Comparison of ENCODE assay signal across 22 cellular contexts in genomic region chr19:6041991-6042421, GRCh38.
DNase-seq lines count a peak whose midpoint lies in the region; ATAC-seq and TF ChIP-seq lines count a peak whose summit lies in the region.
"Had no signal": no experiment of that assay in that cellular context is flagged by ENCODE, and none has a peak within 500 bp of the region (broad histone marks: within the 10 kb centered on the region; RNA-seq: fewer than 3 reads in every experiment).

No MANE protein-coding gene starts in this region.

- CTCF ChIA-PET in RWPE1 (lab: Yijun Ruan, JAX) = no interaction called here

- H3K27me3 Mint-ChIP-seq in type B pancreatic cell = no peaks in the 10 kb centered on the region
- H3K27me3 Mint-ChIP-seq: activated naive CD8-positive, alpha-beta T cell treated with anti-CD3 and anti-CD28 coated beads, Interleukin-2, amount 50 U/mL, for 24 hours had no signal

- H3K4me3 ChIP-seq in right atrium auricular region (no peak overlapping the region), lung (no peak overlapping the region), SJCRH30 (no peak overlapping the region), spleen (no peak overlapping the region)
- H3K4me3 ChIP-seq: neural progenitor cell, psoas muscle, skin epidermis, uterus had no signal

- no peaks in the 10 kb centered on the region for H3K4me1 ChIP-seq in right atrium auricular region
- no peaks in the 10 kb centered on the region for H3K4me1 ChIP-seq in lung (ENCODE audit: control insufficient read depth in 2 of 2, insufficient read depth in 2 of 2, low read length in 2 of 2)
- no peaks in the 10 kb centered on the region for H3K4me1 ChIP-seq in SJCRH30
- H3K4me1 ChIP-seq in spleen = no peaks in the 10 kb centered on the region
- H3K4me1 ChIP-seq: neural progenitor cell, psoas muscle, uterus had no signal

- POLR2A ChIA-PET in RWPE1 (lab: Yijun Ruan, JAX; ENCODE audit: low non-redundant PET) = interaction anchor here (0.6 kb wide), 1 partner anchor 1027 kb away, joined by 4 read pairs; the partner anchor contains the start of gene ZNF557

- TF ChIP-seq CTCF in right atrium auricular region (IDR thresholded peaks at IDR 0.05) (no peak), RWPE1 (conservative IDR thresholded peaks at IDR 0.05; ENCODE audit: low read depth) (no peak), lung (IDR thresholded peaks at IDR 0.05; ENCODE audit: control extremely low read depth, extremely low read depth) (no peak), type B pancreatic cell (conservative IDR thresholded peaks at IDR 0.05) (no peak), spleen (IDR thresholded peaks at IDR 0.05 in 8 of 11, conservative IDR thresholded peaks at IDR 0.05 in 3 of 11) (no peak)

- no peak overlapping the region for H3K27ac Mint-ChIP-seq in type B pancreatic cell
- H3K27ac Mint-ChIP-seq: activated naive CD8-positive, alpha-beta T cell treated with anti-CD3 and anti-CD28 coated beads, Interleukin-2, amount 50 U/mL, for 24 hours; neural progenitor cell; WTC11 had no signal

- no peak for TF ChIP-seq POLR2A in spleen (IDR thresholded peaks at IDR 0.05)

- H3K4me3 Mint-ChIP-seq in type B pancreatic cell = no peak overlapping the region
- H3K4me3 Mint-ChIP-seq: activated naive CD8-positive, alpha-beta T cell treated with anti-CD3 and anti-CD28 coated beads, Interleukin-2, amount 50 U/mL, for 24 hours; neural progenitor cell; WTC11 had no signal

- WGBS in lung, 2 donors = 95 to 97% methylated on average over 27 of the region's 27 CpGs
- 89 to 96% (median 93%) methylated on average over 27 of the region's 27 CpGs for WGBS in spleen, 5 donors

- ATAC-seq in Right ventricle myocardium inferior = no peak
- no peak for ATAC-seq in lung (ENCODE audit: insufficient read depth, low FRiP score)
- ATAC-seq: activated naive CD8-positive, alpha-beta T cell treated with anti-CD3 and anti-CD28 coated beads, Interleukin-2, amount 50 U/mL, for 24 hours; psoas muscle; WTC11 had no signal

- DNase-seq in right atrium auricular region (ENCODE audit: low spot score) = peak; percentile 42
- no peak for DNase-seq in Right ventricle myocardium inferior (ENCODE audit: missing footprints)
- no peak for DNase-seq in RWPE1 (ENCODE audit: low spot score)
- DNase-seq in lung (ENCODE audit: low spot score) = peak; percentile 25
- DNase-seq in type B pancreatic cell (ENCODE audit: extremely low spot score, unreplicated experiment) = peak; percentile 32
- DNase-seq in SJCRH30 = no peak
- DNase-seq in activated CD4-positive, alpha-beta T cell treated with anti-CD3 and anti-CD28 coated beads, Interleukin-2, amount 50 U/mL, for 4 hours = no peak
- DNase-seq in spleen = no peak
- DNase-seq: activated gamma-delta T cell; activated naive CD8-positive, alpha-beta T cell treated with anti-CD3 and anti-CD28 coated beads, Interleukin-2, amount 50 U/mL, for 24 hours; NCI-H1048; NCI-H1930; NCI-H774; psoas muscle; stimulated activated CD4-positive, alpha-beta T cell treated with anti-CD3 and anti-CD28 coated beads, Interleukin-1b, Interleukin-23, amount 100 ng/mL, for 48 hours; substantia nigra; T-helper 9 cell had no signal

- H3K9me3 ChIP-seq in right atrium auricular region = no peaks in the 10 kb centered on the region
- H3K9me3 ChIP-seq in lung (ENCODE audit: control insufficient read depth in 2 of 2, insufficient read depth in 1 of 2, low read length in 1 of 2) = no peaks in the 10 kb centered on the region
- no peaks in the 10 kb centered on the region for H3K9me3 ChIP-seq in SJCRH30 (replicated peaks)
- H3K9me3 ChIP-seq in spleen = no peaks in the 10 kb centered on the region
- H3K9me3 ChIP-seq: psoas muscle, uterus had no signal

- H3K36me3 ChIP-seq in right atrium auricular region = peaks cover 41% of the 10 kb centered on the region
- H3K36me3 ChIP-seq in lung (ENCODE audit: control insufficient read depth in 2 of 2, insufficient read depth in 2 of 2, low read length in 2 of 2) = peaks cover 8 to 22% of the 10 kb centered on the region in 2 donors
- no peaks in the 10 kb centered on the region for H3K36me3 ChIP-seq in SJCRH30
- H3K36me3 ChIP-seq in spleen = peaks cover 0 to 35% (median 0%) of the 10 kb centered on the region in 6 donors
- H3K36me3 ChIP-seq: neural progenitor cell, uterus had no signal

- intact Hi-C loops in Right ventricle myocardium inferior (cut with DNase I) (loop anchor here (10.0 kb wide), 1 partner anchor 173 kb away; no protein-coding TSS in a partner anchor), spleen (cut with DNase I; ENCODE audit: low total_unique reads) (no loop called here)

- no peaks in the 10 kb centered on the region for H3K9me3 Mint-ChIP-seq in type B pancreatic cell
- H3K9me3 Mint-ChIP-seq: activated naive CD8-positive, alpha-beta T cell treated with anti-CD3 and anti-CD28 coated beads, Interleukin-2, amount 50 U/mL, for 24 hours; WTC11 had no signal

- no peaks in the 10 kb centered on the region for H3K4me1 Mint-ChIP-seq in type B pancreatic cell (ENCODE audit: unreplicated experiment)
- H3K4me1 Mint-ChIP-seq: neural progenitor cell, WTC11 had no signal

- H3K27me3 ChIP-seq in right atrium auricular region (no peaks in the 10 kb centered on the region), lung (ENCODE audit: control insufficient read depth, insufficient read depth) (no peaks in the 10 kb centered on the region), SJCRH30 (no peaks in the 10 kb centered on the region), spleen (replicated peaks in 1 of 7) (no peaks in the 10 kb centered on the region)
- H3K27me3 ChIP-seq: neural progenitor cell, uterus had no signal

- peaks cover 3% of the 10 kb centered on the region for H3K36me3 Mint-ChIP-seq in type B pancreatic cell
- H3K36me3 Mint-ChIP-seq: WTC11 had no signal

- H3K27ac ChIP-seq in right atrium auricular region (no peak overlapping the region), RWPE1 (0 out of 2 replicates have a peak overlapping the region, but pooled peaks have one; percentile 11), lung (ENCODE audit: low read depth in 1 of 2, low read length in 1 of 2) (no peak overlapping the region), SJCRH30 (no peak overlapping the region), spleen (no peak overlapping the region)
- H3K27ac ChIP-seq: C4-2B, neural progenitor cell, psoas muscle, skin epidermis, uterus had no signal

Comparison
In these comparisons a context has a peak if more than half of its experiments do, and no peak if none do; other contexts are left out.
1. DNase-seq: peak in right atrium auricular region (single experiment), lung (single experiment) and type B pancreatic cell (single experiment); none in Right ventricle myocardium inferior (single experiment), RWPE1 (single experiment), SJCRH30 (0 of 2), activated CD4-positive, alpha-beta T cell treated with anti-CD3 and anti-CD28 coated beads, Interleukin-2, amount 50 U/mL, for 4 hours (0 of 2) and spleen (single experiment).